In the genomic region with DNA sequence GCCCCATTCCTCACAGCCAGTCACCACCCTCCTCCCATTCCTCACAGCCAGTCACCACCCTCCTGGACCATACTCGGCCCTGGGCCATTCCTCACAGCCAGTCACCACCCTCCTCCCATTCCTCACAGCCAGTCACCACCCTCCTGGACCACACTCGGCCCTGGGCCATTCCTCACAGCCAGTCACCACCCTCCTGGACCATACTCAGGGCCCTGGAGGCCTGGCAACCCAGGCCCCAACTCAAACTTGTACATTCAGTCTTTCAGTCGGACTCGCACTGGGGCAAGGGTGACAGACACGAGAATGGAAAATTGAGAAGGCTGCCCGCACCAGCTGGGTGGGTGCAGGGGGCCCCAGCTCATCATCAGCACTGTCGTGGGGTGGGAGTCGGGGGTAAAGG, we compare ENCODE assay signal across 2 cellular contexts.
TF ChIP-seq lines count a peak whose summit lies in the region.

No MANE protein-coding gene starts in this region.

TF ChIP-seq in IMR-90, 13 proteins besides CTCF, POLR2A, EP300 and RAD21:
- no peak for TF ChIP-seq NFE2L2 (IDR thresholded peaks at IDR 0.05; ENCODE audit: low read depth, low read length)
TF ChIP-seq in IMR-90: peak in this region for 0.

TF ChIP-seq in GM23338, 12 proteins besides CTCF, POLR2A, EP300 and RAD21:
- TF ChIP-seq, protein P1, sequence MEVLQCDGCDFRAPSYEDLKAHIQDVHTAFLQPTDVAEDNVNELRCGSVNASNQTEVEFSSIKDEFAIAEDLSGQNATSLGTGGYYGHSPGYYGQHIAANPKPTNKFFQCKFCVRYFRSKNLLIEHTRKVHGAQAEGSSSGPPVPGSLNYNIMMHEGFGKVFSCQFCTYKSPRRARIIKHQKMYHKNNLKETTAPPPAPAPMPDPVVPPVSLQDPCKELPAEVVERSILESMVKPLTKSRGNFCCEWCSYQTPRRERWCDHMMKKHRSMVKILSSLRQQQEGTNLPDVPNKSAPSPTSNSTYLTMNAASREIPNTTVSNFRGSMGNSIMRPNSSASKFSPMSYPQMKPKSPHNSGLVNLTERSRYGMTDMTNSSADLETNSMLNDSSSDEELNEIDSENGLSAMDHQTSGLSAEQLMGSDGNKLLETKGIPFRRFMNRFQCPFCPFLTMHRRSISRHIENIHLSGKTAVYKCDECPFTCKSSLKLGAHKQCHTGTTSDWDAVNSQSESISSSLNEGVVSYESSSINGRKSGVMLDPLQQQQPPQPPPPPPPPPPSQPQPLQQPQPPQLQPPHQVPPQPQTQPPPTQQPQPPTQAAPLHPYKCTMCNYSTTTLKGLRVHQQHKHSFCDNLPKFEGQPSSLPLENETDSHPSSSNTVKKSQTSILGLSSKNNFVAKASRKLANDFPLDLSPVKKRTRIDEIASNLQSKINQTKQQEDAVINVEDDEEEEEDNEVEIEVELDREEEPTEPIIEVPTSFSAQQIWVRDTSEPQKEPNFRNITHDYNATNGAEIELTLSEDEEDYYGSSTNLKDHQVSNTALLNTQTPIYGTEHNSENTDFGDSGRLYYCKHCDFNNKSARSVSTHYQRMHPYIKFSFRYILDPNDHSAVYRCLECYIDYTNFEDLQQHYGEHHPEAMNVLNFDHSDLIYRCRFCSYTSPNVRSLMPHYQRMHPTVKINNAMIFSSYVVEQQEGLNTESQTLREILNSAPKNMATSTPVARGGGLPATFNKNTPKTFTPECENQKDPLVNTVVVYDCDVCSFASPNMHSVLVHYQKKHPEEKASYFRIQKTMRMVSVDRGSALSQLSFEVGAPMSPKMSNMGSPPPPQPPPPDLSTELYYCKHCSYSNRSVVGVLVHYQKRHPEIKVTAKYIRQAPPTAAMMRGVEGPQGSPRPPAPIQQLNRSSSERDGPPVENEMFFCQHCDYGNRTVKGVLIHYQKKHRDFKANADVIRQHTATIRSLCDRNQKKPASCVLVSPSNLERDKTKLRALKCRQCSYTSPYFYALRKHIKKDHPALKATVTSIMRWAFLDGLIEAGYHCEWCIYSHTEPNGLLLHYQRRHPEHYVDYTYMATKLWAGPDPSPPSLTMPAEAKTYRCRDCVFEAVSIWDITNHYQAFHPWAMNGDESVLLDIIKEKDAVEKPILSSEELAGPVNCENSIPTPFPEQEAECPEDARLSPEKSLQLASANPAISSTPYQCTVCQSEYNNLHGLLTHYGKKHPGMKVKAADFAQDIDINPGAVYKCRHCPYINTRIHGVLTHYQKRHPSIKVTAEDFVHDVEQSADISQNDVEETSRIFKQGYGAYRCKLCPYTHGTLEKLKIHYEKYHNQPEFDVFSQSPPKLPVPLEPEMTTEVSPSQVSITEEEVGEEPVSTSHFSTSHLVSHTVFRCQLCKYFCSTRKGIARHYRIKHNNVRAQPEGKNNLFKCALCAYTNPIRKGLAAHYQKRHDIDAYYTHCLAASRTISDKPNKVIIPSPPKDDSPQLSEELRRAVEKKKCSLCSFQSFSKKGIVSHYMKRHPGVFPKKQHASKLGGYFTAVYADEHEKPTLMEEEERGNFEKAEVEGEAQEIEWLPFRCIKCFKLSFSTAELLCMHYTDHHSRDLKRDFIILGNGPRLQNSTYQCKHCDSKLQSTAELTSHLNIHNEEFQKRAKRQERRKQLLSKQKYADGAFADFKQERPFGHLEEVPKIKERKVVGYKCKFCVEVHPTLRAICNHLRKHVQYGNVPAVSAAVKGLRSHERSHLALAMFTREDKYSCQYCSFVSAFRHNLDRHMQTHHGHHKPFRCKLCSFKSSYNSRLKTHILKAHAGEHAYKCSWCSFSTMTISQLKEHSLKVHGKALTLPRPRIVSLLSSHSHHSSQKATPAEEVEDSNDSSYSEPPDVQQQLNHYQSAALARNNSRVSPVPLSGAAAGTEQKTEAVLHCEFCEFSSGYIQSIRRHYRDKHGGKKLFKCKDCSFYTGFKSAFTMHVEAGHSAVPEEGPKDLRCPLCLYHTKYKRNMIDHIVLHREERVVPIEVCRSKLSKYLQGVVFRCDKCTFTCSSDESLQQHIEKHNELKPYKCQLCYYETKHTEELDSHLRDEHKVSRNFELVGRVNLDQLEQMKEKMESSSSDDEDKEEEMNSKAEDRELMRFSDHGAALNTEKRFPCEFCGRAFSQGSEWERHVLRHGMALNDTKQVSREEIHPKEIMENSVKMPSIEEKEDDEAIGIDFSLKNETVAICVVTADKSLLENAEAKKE (CRISPR knock-in tag; IDR thresholded peaks at IDR 0.05) = no peak
- TF ChIP-seq REST (IDR thresholded peaks at IDR 0.05; ENCODE audit: unreplicated experiment) (no peak), STAT1 (IDR thresholded peaks at IDR 0.05; ENCODE audit: unreplicated experiment) (no peak), EZH2phosphoT487 (IDR thresholded peaks at IDR 0.05; ENCODE audit: unreplicated experiment) (no peak), JUNB (IDR thresholded peaks at IDR 0.05; ENCODE audit: unreplicated experiment) (no peak), CREB1 (CRISPR knock-in tag; IDR thresholded peaks at IDR 0.05; ENCODE audit: low read depth) (no peak), ZNF114 (CRISPR knock-in tag; IDR thresholded peaks at IDR 0.05) (no peak), POLR2AphosphoS5 (IDR thresholded peaks at IDR 0.05; ENCODE audit: low read depth) (no peak), ZNF331 (CRISPR knock-in tag; IDR thresholded peaks at IDR 0.05; ENCODE audit: low read depth) (no peak), EZH2 (IDR thresholded peaks at IDR 0.05; ENCODE audit: low read depth, unreplicated experiment) (no peak), NANOG (IDR thresholded peaks at IDR 0.05; ENCODE audit: borderline replicate concordance) (no peak)
- TF ChIP-seq, protein P2, sequence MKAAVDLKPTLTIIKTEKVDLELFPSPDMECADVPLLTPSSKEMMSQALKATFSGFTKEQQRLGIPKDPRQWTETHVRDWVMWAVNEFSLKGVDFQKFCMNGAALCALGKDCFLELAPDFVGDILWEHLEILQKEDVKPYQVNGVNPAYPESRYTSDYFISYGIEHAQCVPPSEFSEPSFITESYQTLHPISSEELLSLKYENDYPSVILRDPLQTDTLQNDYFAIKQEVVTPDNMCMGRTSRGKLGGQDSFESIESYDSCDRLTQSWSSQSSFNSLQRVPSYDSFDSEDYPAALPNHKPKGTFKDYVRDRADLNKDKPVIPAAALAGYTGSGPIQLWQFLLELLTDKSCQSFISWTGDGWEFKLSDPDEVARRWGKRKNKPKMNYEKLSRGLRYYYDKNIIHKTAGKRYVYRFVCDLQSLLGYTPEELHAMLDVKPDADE (IDR thresholded peaks at IDR 0.05) = no peak
